Comparison of ENCODE assay signal across 9 cellular contexts in genomic region chr2:174333502-174334277, GRCh38. TPM values are rescaled to one million over a fixed set of nuclear protein-coding genes. Genes with fewer than 3 reads are reported as not detected.
DNase-seq lines count a peak whose midpoint lies in the region; ATAC-seq, FAIRE-seq and TF ChIP-seq lines count a peak whose summit lies in the region.
"Had no signal": no experiment of that assay in that cellular context is flagged by ENCODE, and none has a peak within 500 bp of the region (broad histone marks: within the 10 kb centered on the region; RNA-seq: fewer than 3 reads in every experiment).

No MANE protein-coding gene starts in this region.

- POLR2A ChIA-PET in CD8-positive, alpha-beta memory T cell (lab: Charles Lee): no interaction called here

- H3K27me3 ChIP-seq in CD8-positive, alpha-beta memory T cell (ENCODE audit: insufficient read depth, low read length, poor library complexity, severe bottlenecking): peaks cover 89% of the 10 kb centered on the region
- H3K27me3 ChIP-seq in HUES48 (ENCODE audit: control insufficient read depth, insufficient read depth, low read length): peaks cover 100% of the 10 kb centered on the region
- H3K27me3 ChIP-seq in pancreas: peaks cover 14 to 82% (median 47%) of the 10 kb centered on the region in 4 donors

- WGBS in pancreas, 2 donors: 11 to 14% methylated on average over 38 of the region's 38 CpGs

- peaks cover 32 to 56% (median 45%) of the 10 kb centered on the region in 3 donors for H3K4me1 Mint-ChIP-seq in CD8-positive, alpha-beta memory T cell
- H3K4me1 Mint-ChIP-seq in activated naive CD8-positive, alpha-beta T cell treated with anti-CD3 and anti-CD28 coated beads for 36 hours: peaks cover 39% of the 10 kb centered on the region
- H3K4me1 Mint-ChIP-seq in naive B cell: peaks cover 23 to 39% (median 25%) of the 10 kb centered on the region in 3 donors

- H3K9me3 Mint-ChIP-seq in CD8-positive, alpha-beta memory T cell: peaks cover 0 to 26% (median 16%) of the 10 kb centered on the region in 5 donors
- H3K9me3 Mint-ChIP-seq in activated naive CD8-positive, alpha-beta T cell treated with anti-CD3 and anti-CD28 coated beads for 36 hours: no peaks in the 10 kb centered on the region
- peaks cover 0 to 27% (median 3%) of the 10 kb centered on the region in 7 donors for H3K9me3 Mint-ChIP-seq in naive B cell

- peaks cover 0 to 2% (median 2%) of the 10 kb centered on the region in 3 donors for H3K36me3 Mint-ChIP-seq in CD8-positive, alpha-beta memory T cell
- H3K36me3 Mint-ChIP-seq in activated naive CD8-positive, alpha-beta T cell treated with anti-CD3 and anti-CD28 coated beads for 36 hours: no peaks in the 10 kb centered on the region
- H3K36me3 Mint-ChIP-seq in naive B cell: no peaks in the 10 kb centered on the region

- H3K36me3 ChIP-seq in CD8-positive, alpha-beta memory T cell (ENCODE audit: insufficient read depth, low read length): no peaks in the 10 kb centered on the region
- H3K36me3 ChIP-seq in HUES48 (ENCODE audit: control insufficient read depth, insufficient read depth, low read length): no peaks in the 10 kb centered on the region
- no peaks in the 10 kb centered on the region for H3K36me3 ChIP-seq in pancreas

- no peak for DNase-seq in CD8-positive, alpha-beta memory T cell
- DNase-seq in activated naive CD8-positive, alpha-beta T cell treated with anti-CD3 and anti-CD28 coated beads for 36 hours: no peak
- no peak for DNase-seq in naive B cell
- DNase-seq in pancreas: no peak
- DNase-seq in NK-92 treated with Interleukin-12 subunit alpha and Interleukin-12 subunit beta, amount 100 ng/mL, for 24 hours (lab: John Stamatoyannopoulos, UW): no peak
- no peak for DNase-seq in NCI-H1436 (lab: John Stamatoyannopoulos, UW)
- no peak for DNase-seq in occipital lobe (lab: John Stamatoyannopoulos, UW)

- peaks cover 47% of the 10 kb centered on the region for H3K4me1 ChIP-seq in CD8-positive, alpha-beta memory T cell (ENCODE audit: insufficient read depth, low read length)
- peaks cover 68% of the 10 kb centered on the region for H3K4me1 ChIP-seq in HUES48 (ENCODE audit: control insufficient read depth, insufficient read depth, low read length)
- peaks cover 0 to 10% (median 0%) of the 10 kb centered on the region in 3 donors for H3K4me1 ChIP-seq in pancreas

- CTCF ChIA-PET in CD8-positive, alpha-beta memory T cell (lab: Charles Lee): interaction anchor here (1.0 kb wide), 1 partner anchor 931 kb away, joined by 3 read pairs; no protein-coding TSS in a partner anchor

- FAIRE-seq in pancreas (lab: Jason Lieb, UNC): no peak

- H3K9ac ChIP-seq in HUES48 (ENCODE audit: low read depth, low read length): no peak overlapping the region

- intact Hi-C loops in pancreas (cut with DNase I): no loop called here

- no peak for ATAC-seq in naive B cell (ENCODE audit: low read depth in 2 of 2)
- ATAC-seq in pancreas: no peak

- no peak overlapping the region for H3K27ac ChIP-seq in CD8-positive, alpha-beta memory T cell (ENCODE audit: low read depth, low read length)
- H3K27ac ChIP-seq in HUES48 (ENCODE audit: low read depth, low read length): no peak overlapping the region
- H3K27ac ChIP-seq in pancreas: no peak overlapping the region

- H3K9me3 ChIP-seq in CD8-positive, alpha-beta memory T cell (ENCODE audit: low read length): no peaks in the 10 kb centered on the region
- H3K9me3 ChIP-seq in HUES48 (ENCODE audit: control insufficient read depth, insufficient read depth, low read length) (no peaks in the 10 kb centered on the region), pancreas (no peaks in the 10 kb centered on the region)

- no peak for TF ChIP-seq CTCF in pancreas (IDR thresholded peaks at IDR 0.05)

- H3K27ac Mint-ChIP-seq in CD8-positive, alpha-beta memory T cell: peak overlapping the region in 6 of 8 donors; percentile 17 to 85 (median 61)
- H3K27ac Mint-ChIP-seq in activated naive CD8-positive, alpha-beta T cell treated with anti-CD3 and anti-CD28 coated beads for 36 hours: no peak overlapping the region
- peak overlapping the region in 5 of 6 donors; percentile 41 to 96 (median 90) for H3K27ac Mint-ChIP-seq in naive B cell

- peaks cover 77 to 80% of the 10 kb centered on the region in 2 donors for H3K27me3 Mint-ChIP-seq in CD8-positive, alpha-beta memory T cell
- H3K27me3 Mint-ChIP-seq in activated naive CD8-positive, alpha-beta T cell treated with anti-CD3 and anti-CD28 coated beads for 36 hours: peaks cover 87% of the 10 kb centered on the region
- H3K27me3 Mint-ChIP-seq in naive B cell: peaks cover 51 to 73% (median 67%) of the 10 kb centered on the region in 3 donors

- H3K4me3 Mint-ChIP-seq in CD8-positive, alpha-beta memory T cell: peak overlapping the region; percentile 41 to 80 (median 59)
- H3K4me3 Mint-ChIP-seq in activated naive CD8-positive, alpha-beta T cell treated with anti-CD3 and anti-CD28 coated beads for 36 hours: peak overlapping the region; percentile 58
- H3K4me3 Mint-ChIP-seq in naive B cell: peak overlapping the region; percentile 29 to 82 (median 64)

- H3K4me3 ChIP-seq in CD8-positive, alpha-beta memory T cell (ENCODE audit: low read length): no peak overlapping the region
- H3K4me3 ChIP-seq in HUES48 (ENCODE audit: low read depth, low read length): peak overlapping the region; percentile 37
- no peak overlapping the region for H3K4me3 ChIP-seq in pancreas

RNA-seq across cellular contexts. Expression of gene SP9, which starts 1.1 kb away (rescaled TPM):
- total RNA-seq in CD8-positive, alpha-beta memory T cell: not detected
- polyA plus RNA-seq in CD8-positive, alpha-beta memory T cell: not detected
- not detected for total RNA-seq in activated naive CD8-positive, alpha-beta T cell treated with anti-CD3 and anti-CD28 coated beads for 36 hours
- polyA plus RNA-seq in naive B cell (ENCODE audit: low read depth in 6 of 6) (not detected), pancreas (under 1 TPM in 1 of 2 donors, not detected in 1; 0.02 TPM)
- total RNA-seq in pancreas (not detected), occipital lobe (7.0 TPM)
- total RNA-seq: G401 had no signal
